In the genomic region with DNA sequence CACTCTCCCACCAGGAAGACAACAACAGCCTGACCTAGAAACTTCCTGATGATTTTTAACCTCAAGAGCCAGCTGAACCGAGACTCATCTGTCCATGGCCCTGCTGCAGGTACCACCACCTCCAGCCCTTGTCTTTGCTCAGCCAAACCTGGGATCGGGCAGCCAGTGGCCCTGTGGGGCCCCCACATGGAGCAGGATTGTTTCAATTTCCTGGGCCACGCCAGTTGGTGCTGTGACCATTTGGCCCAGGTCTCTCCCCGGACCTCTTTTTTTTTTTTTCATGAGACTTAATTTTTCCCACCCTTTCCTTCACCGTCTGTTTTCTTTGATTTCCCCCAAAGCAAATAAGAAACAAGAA, we compare ENCODE assay signal across 12 cellular contexts. TPM values are rescaled to one million over a fixed set of nuclear protein-coding genes. Genes with fewer than 3 reads are reported as not detected.
DNase-seq lines count a peak whose midpoint lies in the region; ATAC-seq and TF ChIP-seq lines count a peak whose summit lies in the region.
"Had no signal": no experiment of that assay in that cellular context is flagged by ENCODE, and none has a peak within 500 bp of the region (broad histone marks: within the 10 kb centered on the region; RNA-seq: fewer than 3 reads in every experiment).

No MANE protein-coding gene starts in this region.

- no peak for TF ChIP-seq CTCF in gastroesophageal sphincter (IDR thresholded peaks at IDR 0.05)
- TF ChIP-seq CTCF in RWPE1 (conservative IDR thresholded peaks at IDR 0.05; ENCODE audit: low read depth) = no peak

- TF ChIP-seq EP300 in gastroesophageal sphincter (IDR thresholded peaks at IDR 0.05) = no peak

- CTCF ChIA-PET in RWPE1 (lab: Yijun Ruan, JAX) = interaction anchor here (0.6 kb wide), 2 partner anchors 27 to 201 kb away, joined by 3 read pairs; no protein-coding TSS in a partner anchor

- ATAC-seq in gastroesophageal sphincter (no peak), HG02678 (IDR thresholded peaks at IDR 0.05; ENCODE audit: unreplicated experiment) (no peak)
- ATAC-seq: mucosa of descending colon had no signal

- no peaks in the 10 kb centered on the region for H3K9me3 ChIP-seq in adipocyte (ENCODE audit: control insufficient read depth, low read length)
- H3K9me3 ChIP-seq in gastroesophageal sphincter = no peaks in the 10 kb centered on the region
- H3K9me3 ChIP-seq in stomach smooth muscle (ENCODE audit: control insufficient read depth in 2 of 2, low read length in 2 of 2) = no peaks in the 10 kb centered on the region
- H3K9me3 ChIP-seq: mucosa of descending colon had no signal

- DNase-seq in adipocyte (ENCODE audit: low read depth) = no peak
- DNase-seq in RWPE1 (ENCODE audit: low spot score) = no peak
- no peak for DNase-seq in dedifferentiated amniotic fluid mesenchymal stem cell (ENCODE audit: extremely low spot score)
- DNase-seq: activated T-cell treated with anti-CD3 and anti-CD28 coated beads, Interleukin-2, amount 50 U/mL, for 24 hours; HCEC 1CT; mucosa of descending colon; NCI-H2171 treated with DMSO at 0.1 percent for 48 hours; substantia nigra; SW 1271 had no signal

- H3K4me1 ChIP-seq in adipocyte (ENCODE audit: control insufficient read depth, insufficient read depth, low read length) (peaks cover 56% of the 10 kb centered on the region), gastroesophageal sphincter (peaks cover 3 to 97% (median 29%) of the 10 kb centered on the region in 3 donors), stomach smooth muscle (ENCODE audit: control insufficient read depth, insufficient read depth, low read length) (peaks cover 74% of the 10 kb centered on the region)

- peak overlapping the region; percentile 78 for H3K4me3 ChIP-seq in adipocyte (ENCODE audit: low read length)
- H3K4me3 ChIP-seq in gastroesophageal sphincter = peak overlapping the region in 1 of 2 donors; percentile 60
- peak overlapping the region in 1 of 2 donors; percentile 75 for H3K4me3 ChIP-seq in stomach smooth muscle (ENCODE audit: low read length in 2 of 2)
- H3K4me3 ChIP-seq: mucosa of descending colon had no signal

- POLR2A ChIA-PET in RWPE1 (lab: Yijun Ruan, JAX; ENCODE audit: low non-redundant PET) = no interaction called here

- peak overlapping the region; percentile 90 to 98 (median 96) for H3K27ac ChIP-seq in gastroesophageal sphincter
- H3K27ac ChIP-seq in stomach smooth muscle (ENCODE audit: low read length) = peak overlapping the region; percentile 96
- no peak overlapping the region for H3K27ac ChIP-seq in RWPE1

- WGBS in gastroesophageal sphincter (ENCODE audit: low coverage in 1 of 2), 2 donors = 20 to 23% methylated on average over 1 to 5 of the region's 5 CpGs

- no peak for TF ChIP-seq POLR2A in gastroesophageal sphincter (IDR thresholded peaks at IDR 0.05)

- H3K9ac ChIP-seq in adipocyte (ENCODE audit: low read length) (peak overlapping the region; percentile 84), stomach smooth muscle (ENCODE audit: low read length in 2 of 2) (peak overlapping the region; percentile 10 to 42)

- no peaks in the 10 kb centered on the region for H3K27me3 ChIP-seq in adipocyte (replicated peaks; ENCODE audit: control insufficient read depth, insufficient read depth, low read length)
- no peaks in the 10 kb centered on the region for H3K27me3 ChIP-seq in gastroesophageal sphincter
- peaks cover 0 to 3% of the 10 kb centered on the region in 2 donors for H3K27me3 ChIP-seq in stomach smooth muscle (ENCODE audit: control insufficient read depth in 1 of 2, insufficient read depth in 2 of 2, low read length in 2 of 2)

- peaks cover 18% of the 10 kb centered on the region for H3K36me3 ChIP-seq in adipocyte (ENCODE audit: control insufficient read depth, insufficient read depth, low read length, severe bottlenecking)
- peaks cover 0 to 25% of the 10 kb centered on the region in 2 donors for H3K36me3 ChIP-seq in gastroesophageal sphincter
- peaks cover 3% of the 10 kb centered on the region in 2 donors for H3K36me3 ChIP-seq in stomach smooth muscle (ENCODE audit: control insufficient read depth in 2 of 2, insufficient read depth in 2 of 2, low read length in 2 of 2)

RNA-seq across cellular contexts. Expression of gene HOXB2, which starts 8.3 kb away (rescaled TPM):
- total RNA-seq in gastroesophageal sphincter = 10 to 100 TPM; 28.7 to 65.2 (median 38.8) TPM

RNA-seq across cellular contexts. Expression of gene HOXB1, which starts 22.4 kb away (rescaled TPM):
- total RNA-seq in gastroesophageal sphincter = not detected
- total RNA-seq: mucosa of descending colon had no signal

RNA-seq across cellular contexts. Expression of gene HOXB4, which starts 25.0 kb away (rescaled TPM):
- total RNA-seq in gastroesophageal sphincter = 10 to 100 TPM in 1 of 4 donors, 1 to 10 TPM in 3; 3.0 to 12.9 (median 6.9) TPM

RNA-seq across cellular contexts. Expression of gene HOXB3, which starts 36.9 kb away (rescaled TPM):
- 10 to 100 TPM; 11.4 to 48.7 (median 24.2) TPM for total RNA-seq in gastroesophageal sphincter

RNA-seq across cellular contexts. Expression of gene HOXB5, which starts 40.4 kb away (rescaled TPM):
- 1 to 10 TPM in 3 of 4 donors, under 1 TPM in 1; 0.27 to 2.7 (median 1.4) TPM for total RNA-seq in gastroesophageal sphincter
